Comparison of ENCODE assay signal across 16 cellular contexts in genomic region chr16:1429026-1429425, GRCh38. TPM values are rescaled to one million over a fixed set of nuclear protein-coding genes. Genes with fewer than 3 reads are reported as not detected.
DNase-seq lines count a peak whose midpoint lies in the region; ATAC-seq, FAIRE-seq and TF ChIP-seq lines count a peak whose summit lies in the region.
"Had no signal": no experiment of that assay in that cellular context is flagged by ENCODE, and none has a peak within 500 bp of the region (broad histone marks: within the 10 kb centered on the region; RNA-seq: fewer than 3 reads in every experiment).

No MANE protein-coding gene starts in this region.

- H3K27ac Mint-ChIP-seq in MCF 10A (ENCODE audit: low read depth, unreplicated experiment) (no peak overlapping the region), endodermal cell (no peak overlapping the region)

- H3K36me3 Mint-ChIP-seq in MCF 10A (ENCODE audit: insufficient read depth, unreplicated experiment) (no peaks in the 10 kb centered on the region), endodermal cell (ENCODE audit: low read depth) (no peaks in the 10 kb centered on the region)
- H3K36me3 Mint-ChIP-seq: CD4-positive, CD25-positive, alpha-beta regulatory T cell had no signal

- ATAC-seq in aorta (ENCODE audit: low FRiP score) (peak; percentile 23), HG02981 (IDR thresholded peaks at IDR 0.05; ENCODE audit: unreplicated experiment) (no peak)

- H3K79me2 ChIP-seq in mammary epithelial cell (ENCODE audit: insufficient read depth, low read length): no peaks in the 10 kb centered on the region

- H3K9ac ChIP-seq in mammary epithelial cell (ENCODE audit: insufficient read depth, low read length) (no peak overlapping the region), kidney (ENCODE audit: low read length in 2 of 2) (no peak overlapping the region), endodermal cell (ENCODE audit: extremely low read depth, low read length, poor library complexity, severe bottlenecking) (no peak overlapping the region)

- H3K27me3 ChIP-seq in mammary epithelial cell (ENCODE audit: insufficient read depth, low read length) (no peaks in the 10 kb centered on the region), aorta (ENCODE audit: control insufficient read depth in 1 of 2, insufficient read depth in 2 of 2, low read length in 1 of 2) (no peaks in the 10 kb centered on the region), endodermal cell (ENCODE audit: control insufficient read depth, insufficient read depth, low read length, poor library complexity, severe bottlenecking) (no peaks in the 10 kb centered on the region), small intestine (ENCODE audit: control insufficient read depth in 2 of 2, insufficient read depth in 2 of 2, low read length in 2 of 2) (no peaks in the 10 kb centered on the region)

- H3K36me3 ChIP-seq in mammary epithelial cell (ENCODE audit: insufficient read depth, low read length): no peaks in the 10 kb centered on the region
- no peaks in the 10 kb centered on the region for H3K36me3 ChIP-seq in HEK293 (ENCODE audit: control insufficient read depth in 2 of 2, insufficient read depth in 1 of 2, low read length in 2 of 2)
- no peaks in the 10 kb centered on the region for H3K36me3 ChIP-seq in kidney (ENCODE audit: control insufficient read depth in 1 of 2, insufficient read depth in 2 of 2, low read length in 2 of 2)
- no peaks in the 10 kb centered on the region for H3K36me3 ChIP-seq in aorta (ENCODE audit: control insufficient read depth in 1 of 2, insufficient read depth in 2 of 2, low read length in 1 of 2)
- H3K36me3 ChIP-seq in endodermal cell (ENCODE audit: control insufficient read depth, insufficient read depth, low read length): no peaks in the 10 kb centered on the region
- H3K36me3 ChIP-seq in small intestine (ENCODE audit: control insufficient read depth in 2 of 2, insufficient read depth in 2 of 2, low read length in 2 of 2): no peaks in the 10 kb centered on the region

- H3K4me2 ChIP-seq in mammary epithelial cell (ENCODE audit: insufficient read depth, low read depth, low read length): peak overlapping the region; percentile 98

- CTCF ChIA-PET in mammary epithelial cell (lab: Charles Lee; ENCODE audit: low non-redundant PET) (no interaction called here), MCF 10A (lab: Yijun Ruan, JAX) (interaction anchor here (0.6 to 1.4 kb wide), 7 partner anchors 10 to 562 kb away, joined by 3 to 5 read pairs (median 3); no protein-coding TSS in a partner anchor), HEK293 (lab: Yijun Ruan, JAX) (no interaction called here)

- peak overlapping the region; percentile 96 for H2AFZ ChIP-seq in mammary epithelial cell (ENCODE audit: low read depth, low read length)

- no peak for TF ChIP-seq CTCF in mammary epithelial cell (conservative IDR thresholded peaks at IDR 0.05 in 1 of 2, IDR thresholded peaks at IDR 0.05 in 1 of 2; ENCODE audit: extremely low read depth in 1 of 2, insufficient read depth in 1 of 2, low read depth in 1 of 2, low read length in 2 of 2)
- TF ChIP-seq CTCF in MCF 10A (IDR thresholded peaks at IDR 0.05; ENCODE audit: unreplicated experiment): no peak
- no peak for TF ChIP-seq CTCF in HEK293 (tag by site-specific recombination; IDR thresholded peaks at IDR 0.05)
- no peak for TF ChIP-seq CTCF in kidney (IDR thresholded peaks at IDR 0.05; ENCODE audit: borderline replicate concordance, extremely low read depth, insufficient read depth)
- TF ChIP-seq CTCF in endodermal cell (conservative IDR thresholded peaks at IDR 0.05): no peak

- 81% methylated on average over 11 of the region's 11 CpGs for WGBS in mammary epithelial cell (ENCODE audit: low coverage, missing lambda C conversion rate)
- 85 to 90% methylated on average over 11 of the region's 11 CpGs for WGBS in aorta, 2 donors
- 95 to 100% methylated on average over 5 to 11 of the region's 11 CpGs for WGBS in endodermal cell (ENCODE audit: insufficient coverage in 1 of 2, insufficient read length in 1 of 2), 2 experiments
- WGBS in small intestine, 3 donors: 57 to 84% (median 74%) methylated on average over 11 of the region's 11 CpGs

- POLR2A ChIA-PET in MCF 10A (lab: Yijun Ruan, JAX): interaction anchor here (0.6 to 1.7 kb wide), 4 partner anchors 8 to 86 kb away, joined by 3 to 11 read pairs (median 5); partner anchors contain the start of genes TELO2 and UQCC4
- POLR2A ChIA-PET in HEK293 (lab: Yijun Ruan, JAX): no interaction called here

- FAIRE-seq in kidney (lab: Jason Lieb, UNC) (no peak), small intestine (lab: Jason Lieb, UNC) (no peak)

- H3K4me1 Mint-ChIP-seq in MCF 10A (ENCODE audit: insufficient read depth, unreplicated experiment) (no peaks in the 10 kb centered on the region), endodermal cell (peaks cover 3% of the 10 kb centered on the region)

- H3K9me3 Mint-ChIP-seq in MCF 10A (ENCODE audit: unreplicated experiment) (no peaks in the 10 kb centered on the region), endodermal cell (no peaks in the 10 kb centered on the region)
- H3K9me3 Mint-ChIP-seq: CD4-positive, CD25-positive, alpha-beta regulatory T cell had no signal

- intact Hi-C loops in mammary epithelial cell (cut with micrococcal nuclease) (loop anchor here (5.0 kb wide), 2 partner anchors 63 to 343 kb away; partner anchors contain the start of genes EME2, MRPS34, NME3 and TELO2), MCF 10A (cut with micrococcal nuclease) (loop anchor here (10.0 kb wide), 2 partner anchors 124 to 276 kb away; partner anchors contain the start of genes MAPK8IP3 and UBE2I), kidney (cut with DNase I) (no loop called here), aorta (cut with DNase I) (no loop called here)

- H3K4me3 Mint-ChIP-seq in MCF 10A (ENCODE audit: unreplicated experiment) (no peak overlapping the region), endodermal cell (no peak overlapping the region)
- H3K4me3 Mint-ChIP-seq: CD4-positive, CD25-positive, alpha-beta regulatory T cell had no signal

- DNase-seq in mammary epithelial cell (no peak), MCF 10A (ENCODE audit: unreplicated experiment) (no peak), kidney (peak; percentile 81), aorta (no peak), endodermal cell (no peak), small intestine (no peak)
- DNase-seq: NCI-H187 treated with DMSO at 0.1 percent for 48 hours, NCI-H2171, SW 1271 had no signal

- H3K4me3 ChIP-seq in mammary epithelial cell (replicated peaks in 1 of 3; ENCODE audit: insufficient read depth in 1 of 3, low read depth in 2 of 3, low read length in 3 of 3) (no peak overlapping the region), HEK293 (ENCODE audit: low read depth, low read length) (no peak overlapping the region), kidney (ENCODE audit: low read length in 2 of 2) (no peak overlapping the region), aorta (ENCODE audit: low read length in 2 of 2) (no peak overlapping the region), endodermal cell (ENCODE audit: low read length) (no peak overlapping the region), small intestine (ENCODE audit: low read depth in 1 of 2, low read length in 2 of 2) (no peak overlapping the region)

- no peaks in the 10 kb centered on the region for H3K9me3 ChIP-seq in mammary epithelial cell (replicated peaks; ENCODE audit: insufficient read depth, low read length)
- H3K9me3 ChIP-seq in HEK293 (ENCODE audit: control insufficient read depth, insufficient read depth, low read depth, low read length): no peaks in the 10 kb centered on the region
- H3K9me3 ChIP-seq in kidney (ENCODE audit: control insufficient read depth in 1 of 2, low read length in 2 of 2): no peaks in the 10 kb centered on the region
- H3K9me3 ChIP-seq in aorta (ENCODE audit: control insufficient read depth, low read length): no peaks in the 10 kb centered on the region
- H3K9me3 ChIP-seq in endodermal cell (ENCODE audit: control insufficient read depth, low read length): no peaks in the 10 kb centered on the region
- H3K9me3 ChIP-seq in small intestine (ENCODE audit: control insufficient read depth, low read depth): no peaks in the 10 kb centered on the region

- H3K4me1 ChIP-seq in mammary epithelial cell (ENCODE audit: insufficient read depth, low read length) (peaks cover 25% of the 10 kb centered on the region), HEK293 (ENCODE audit: control insufficient read depth, insufficient read depth, low read length) (no peaks in the 10 kb centered on the region; the same call in 1 of the 2 replicates), kidney (ENCODE audit: control insufficient read depth in 1 of 2, insufficient read depth in 1 of 2, low read depth in 1 of 2, low read length in 2 of 2) (no peaks in the 10 kb centered on the region), aorta (ENCODE audit: control insufficient read depth in 1 of 2, insufficient read depth in 2 of 2, low read length in 2 of 2) (no peaks in the 10 kb centered on the region), endodermal cell (ENCODE audit: control insufficient read depth, insufficient read depth, low read length) (no peaks in the 10 kb centered on the region), small intestine (ENCODE audit: control insufficient read depth in 2 of 2, insufficient read depth in 1 of 2, low read depth in 1 of 2, low read length in 1 of 2) (no peaks in the 10 kb centered on the region)

- in situ Hi-C loops in mammary epithelial cell (cut with MboI; ENCODE audit: low sequenced_read_pairs in 2 of 2): no loop called here

- no peaks in the 10 kb centered on the region for H4K20me1 ChIP-seq in mammary epithelial cell (ENCODE audit: insufficient read depth, low read length)

- H3K27me3 Mint-ChIP-seq in MCF 10A (ENCODE audit: insufficient read depth, unreplicated experiment): no peaks in the 10 kb centered on the region
- H3K27me3 Mint-ChIP-seq in endodermal cell (ENCODE audit: insufficient read depth): no peaks in the 10 kb centered on the region
- H3K27me3 Mint-ChIP-seq: CD4-positive, CD25-positive, alpha-beta regulatory T cell had no signal

- H3K27ac ChIP-seq in mammary epithelial cell (ENCODE audit: insufficient read depth, low read depth, low read length) (no peak overlapping the region), HEK293 (ENCODE audit: extremely low read depth, low read depth, low read length) (no peak overlapping the region), kidney (ENCODE audit: low read depth in 2 of 2, low read length in 2 of 2) (no peak overlapping the region), aorta (ENCODE audit: low read depth in 1 of 2, low read length in 2 of 2) (no peak overlapping the region), endodermal cell (ENCODE audit: low read depth, low read length) (no peak overlapping the region), small intestine (ENCODE audit: low read depth in 1 of 2, low read length in 1 of 2) (no peak overlapping the region)

- dilution Hi-C loops in mammary epithelial cell (cut with HindIII; ENCODE audit: low sequenced_read_pairs): no loop called here

- BruUV-seq in mammary epithelial cell (replicated peaks; lab: Mats Ljungman, UMichigan): no TSS peak
- no TSS peak for BruUV-seq in MCF 10A (replicated peaks; lab: Mats Ljungman, UMichigan)

RNA-seq across cellular contexts. Expression of gene PERCC1, which starts 1.9 kb away (rescaled TPM):
- total RNA-seq in mammary epithelial cell (under 1 TPM in 1 of 2 donors, not detected in 1; 0.33 TPM), MCF 10A (2022) (not detected in 2 replicates), kidney (not detected), aorta (not detected), endodermal cell (under 1 TPM; 0.51 to 0.79 TPM)
- polyA plus RNA-seq in mammary epithelial cell (not detected), kidney (ENCODE audit: insufficient read depth, low read depth, low replicate concordance) (not detected), aorta (not detected), small intestine (under 1 TPM in 1 of 3 donors, not detected in 2; 0.58 TPM)
- polyA minus RNA-seq in mammary epithelial cell: not detected
- not detected for polyA plus RNA-seq in endodermal cell (2013, experiment 1 of 2)
- polyA plus RNA-seq in endodermal cell (2013, experiment 2 of 2): not detected
- total RNA-seq: A172; CD4-positive, CD25-positive, alpha-beta regulatory T cell; Daoy; H4; NCI-H460 had no signal
- polyA plus RNA-seq: CD4-positive, CD25-positive, alpha-beta regulatory T cell had no signal

RNA-seq across cellular contexts. Expression of gene UQCC4, which starts 8.5 kb away (rescaled TPM):
- total RNA-seq in mammary epithelial cell (10 to 100 TPM; 11.3 to 17.8 TPM), MCF 10A (2022) (19.1 and 21.4 TPM in 2 replicates), kidney (13.8 TPM), aorta (1 to 10 TPM; 5.7 to 8.3 TPM), endodermal cell (10 to 100 TPM in 1 of 2 donors, 1 to 10 TPM in 1; 9.2 to 10.9 TPM)
- polyA plus RNA-seq in mammary epithelial cell (27.3 TPM), kidney (ENCODE audit: insufficient read depth, low read depth, low replicate concordance) (27.1 TPM), aorta (10 to 100 TPM; 13.3 to 20.0 TPM), small intestine (10 to 100 TPM; 24.2 to 36.1 (median 32.2) TPM)
- 3.8 TPM for polyA minus RNA-seq in mammary epithelial cell
- polyA plus RNA-seq in endodermal cell (2013, experiment 1 of 2): 17.1 TPM
- 13.9 TPM for polyA plus RNA-seq in endodermal cell (2013, experiment 2 of 2)

RNA-seq across cellular contexts. Expression of gene UNKL, which starts 14.5 kb away (rescaled TPM):
- total RNA-seq in mammary epithelial cell (10 to 100 TPM in 1 of 2 donors, 1 to 10 TPM in 1; 7.0 to 10.3 TPM), MCF 10A (2022) (12.3 and 13.4 TPM in 2 replicates), kidney (26.0 TPM), aorta (10 to 100 TPM; 21.2 to 34.6 TPM), endodermal cell (10 to 100 TPM; 46.4 to 48.3 TPM)
- polyA plus RNA-seq in mammary epithelial cell (11.2 TPM), kidney (ENCODE audit: insufficient read depth, low read depth, low replicate concordance) (5.5 TPM), aorta (10 to 100 TPM in 1 of 2 donors, 1 to 10 TPM in 1; 8.8 to 23.9 TPM), small intestine (1 to 10 TPM; 1.9 to 7.0 (median 2.2) TPM)
- 1.3 TPM for polyA minus RNA-seq in mammary epithelial cell
- polyA plus RNA-seq in endodermal cell (2013, experiment 1 of 2): 17.5 TPM
- 19.7 TPM for polyA plus RNA-seq in endodermal cell (2013, experiment 2 of 2)

RNA-seq across cellular contexts. Expression of gene CCDC154, which starts 15.3 kb away (rescaled TPM):
- total RNA-seq in mammary epithelial cell: under 1 TPM; 0.17 to 0.45 TPM
- not detected for polyA plus RNA-seq in mammary epithelial cell
- not detected for polyA minus RNA-seq in mammary epithelial cell
- 0.28 and 1.2 TPM in 2 replicates for total RNA-seq in MCF 10A (2022)
- total RNA-seq in kidney: 2.8 TPM
- polyA plus RNA-seq in kidney (ENCODE audit: insufficient read depth, low read depth, low replicate concordance): 1.8 TPM
- total RNA-seq in aorta: 1 to 10 TPM; 1.8 to 2.0 TPM
- polyA plus RNA-seq in aorta: 1 to 10 TPM; 3.8 to 9.6 TPM
- total RNA-seq in endodermal cell: 1 to 10 TPM; 1.9 to 2.2 TPM
- polyA plus RNA-seq in endodermal cell (2013, experiment 1 of 2): 2.2 TPM
- 1.9 TPM for polyA plus RNA-seq in endodermal cell (2013, experiment 2 of 2)
- polyA plus RNA-seq in small intestine: 1 to 10 TPM in 1 of 3 donors, under 1 TPM in 1, not detected in 1; 0.76 to 1.4 TPM
- total RNA-seq: Daoy, H4 had no signal
- polyA plus RNA-seq: CD4-positive, CD25-positive, alpha-beta regulatory T cell had no signal

RNA-seq across cellular contexts. Expression of gene CLCN7, which starts 45.8 kb away (rescaled TPM):
- total RNA-seq in mammary epithelial cell: 10 to 100 TPM; 52.9 to 66.2 TPM
- polyA plus RNA-seq in mammary epithelial cell: 26.6 TPM
- polyA minus RNA-seq in mammary epithelial cell: 32.7 TPM
- total RNA-seq in MCF 10A (2022): 60.0 and 69.5 TPM in 2 replicates
- 92.5 TPM for total RNA-seq in kidney
- polyA plus RNA-seq in kidney (ENCODE audit: insufficient read depth, low read depth, low replicate concordance): 38.9 TPM
- total RNA-seq in aorta: 10 to 100 TPM; 44.8 to 89.1 TPM
- 10 to 100 TPM; 14.5 to 90.9 TPM for polyA plus RNA-seq in aorta
- 10 to 100 TPM; 94.4 to 96.7 TPM for total RNA-seq in endodermal cell
- polyA plus RNA-seq in endodermal cell (2013, experiment 1 of 2): 47.6 TPM
- polyA plus RNA-seq in endodermal cell (2013, experiment 2 of 2): 47.0 TPM
- polyA plus RNA-seq in small intestine: 10 to 100 TPM; 28.4 to 48.5 (median 37.1) TPM

Comparison
In these comparisons a context has a peak if more than half of its experiments do, and no peak if none do; other contexts are left out.
1. intact Hi-C loops: an anchor here in mammary epithelial cell (5.0 kb wide) and MCF 10A (10.0 kb wide); none called in kidney and aorta.